Comparison of ENCODE assay signal across 8 cellular contexts in genomic region chr3:48086736-48087470, GRCh38.
DNase-seq lines count a peak whose midpoint lies in the region; ATAC-seq and TF ChIP-seq lines count a peak whose summit lies in the region.

No MANE protein-coding gene starts in this region.

- no peaks in the 10 kb centered on the region for H3K27me3 ChIP-seq in CD4-positive, alpha-beta T cell (ENCODE audit: control insufficient read depth, insufficient read depth, low read length)
- no peaks in the 10 kb centered on the region for H3K27me3 ChIP-seq in muscle layer of colon (ENCODE audit: control insufficient read depth in 1 of 2, insufficient read depth in 2 of 2, low read length in 2 of 2)

- no peaks in the 10 kb centered on the region for H3K9me3 Mint-ChIP-seq in CD4-positive, alpha-beta T cell
- H3K9me3 Mint-ChIP-seq in chondrocyte (ENCODE audit: low read depth) = no peaks in the 10 kb centered on the region

- H3K36me3 Mint-ChIP-seq in CD4-positive, alpha-beta T cell (ENCODE audit: low read depth) = peaks cover 23% of the 10 kb centered on the region
- H3K36me3 Mint-ChIP-seq in chondrocyte (ENCODE audit: low read depth) = peaks cover 4% of the 10 kb centered on the region

- peaks cover 38% of the 10 kb centered on the region for H3K4me1 ChIP-seq in muscle layer of colon (ENCODE audit: insufficient read depth, low read length)

- H3K9ac ChIP-seq in muscle layer of colon (ENCODE audit: low read length) = peak overlapping the region; percentile 13

- POLR2A ChIA-PET in CD4-positive, alpha-beta T cell (lab: Charles Lee) = no interaction called here

- H3K9me3 ChIP-seq in CD4-positive, alpha-beta T cell (ENCODE audit: control insufficient read depth, low read length) = no peaks in the 10 kb centered on the region
- no peaks in the 10 kb centered on the region for H3K9me3 ChIP-seq in muscle layer of colon (ENCODE audit: low read length)

- peak overlapping the region; percentile 95 for H3K27ac Mint-ChIP-seq in CD4-positive, alpha-beta T cell
- peak overlapping the region; percentile 97 for H3K27ac Mint-ChIP-seq in chondrocyte (ENCODE audit: unreplicated experiment)

- no peak for TF ChIP-seq CTCF in CD4-positive, alpha-beta T cell (IDR thresholded peaks at IDR 0.05)
- TF ChIP-seq CTCF in chondrocyte (IDR thresholded peaks at IDR 0.05) = no peak

- H3K4me1 Mint-ChIP-seq in CD4-positive, alpha-beta T cell (ENCODE audit: low read depth) = peaks cover 36% of the 10 kb centered on the region
- H3K4me1 Mint-ChIP-seq in chondrocyte (ENCODE audit: low read depth) = peaks cover 57% of the 10 kb centered on the region

- DNase-seq in CD4-positive, alpha-beta T cell = no peak
- DNase-seq in LHCN-M2 (ENCODE audit: low read depth) (peak; percentile 52), chondrocyte (ENCODE audit: low spot score) (no peak), SK-N-DZ (ENCODE audit: low spot score) (no peak), NCI-H2196 treated with DMSO at 0.1 percent for 48 hours (lab: John Stamatoyannopoulos, UW; ENCODE audit: unreplicated experiment) (no peak), T-helper 9 cell (no peak), NCI-H748 (lab: John Stamatoyannopoulos, UW; ENCODE audit: unreplicated experiment) (no peak)

- ATAC-seq in CD4-positive, alpha-beta T cell (ENCODE audit: poor library complexity) = no peak

- CTCF ChIA-PET in CD4-positive, alpha-beta T cell (lab: Charles Lee) = no interaction called here

- H3K4me3 ChIP-seq in muscle layer of colon (ENCODE audit: low read depth in 1 of 2, low read length in 2 of 2) = peak overlapping the region; percentile 80 to 94

- no peak overlapping the region for H3K27ac ChIP-seq in CD4-positive, alpha-beta T cell (ENCODE audit: low read depth, low read length)
- peak overlapping the region; percentile 100 for H3K27ac ChIP-seq in muscle layer of colon (ENCODE audit: low read depth, low read length)

- H3K27me3 Mint-ChIP-seq in CD4-positive, alpha-beta T cell = no peaks in the 10 kb centered on the region
- H3K27me3 Mint-ChIP-seq in chondrocyte (ENCODE audit: low read depth) = no peaks in the 10 kb centered on the region

- peak overlapping the region; percentile 96 for H3K4me3 Mint-ChIP-seq in CD4-positive, alpha-beta T cell
- peak overlapping the region; percentile 97 for H3K4me3 Mint-ChIP-seq in chondrocyte (ENCODE audit: unreplicated experiment)

- H3K36me3 ChIP-seq in muscle layer of colon (ENCODE audit: insufficient read depth, low read length) = no peaks in the 10 kb centered on the region

- intact Hi-C loops in CD4-positive, alpha-beta T cell (cut with DNase I, micrococcal nuclease) = loop anchor here in 1 of 2 experiments (10.0 kb wide), 1 partner anchor 572 kb away; the partner anchor contains the start of gene ELP6
